ENCODE assay signal across 1 cellular context in genomic region chr15:52171386-52171785, GRCh38.
TF ChIP-seq lines count a peak whose summit lies in the region.

No MANE protein-coding gene starts in this region.

TF ChIP-seq in GM23338, 12 proteins besides CTCF, POLR2A, EP300 and RAD21 (continued from another document):
- TF ChIP-seq ZNF462 (CRISPR knock-in tag; IDR thresholded peaks at IDR 0.05), result no peak
